Comparison of ENCODE assay signal across 10 cellular contexts in the genomic region with DNA sequence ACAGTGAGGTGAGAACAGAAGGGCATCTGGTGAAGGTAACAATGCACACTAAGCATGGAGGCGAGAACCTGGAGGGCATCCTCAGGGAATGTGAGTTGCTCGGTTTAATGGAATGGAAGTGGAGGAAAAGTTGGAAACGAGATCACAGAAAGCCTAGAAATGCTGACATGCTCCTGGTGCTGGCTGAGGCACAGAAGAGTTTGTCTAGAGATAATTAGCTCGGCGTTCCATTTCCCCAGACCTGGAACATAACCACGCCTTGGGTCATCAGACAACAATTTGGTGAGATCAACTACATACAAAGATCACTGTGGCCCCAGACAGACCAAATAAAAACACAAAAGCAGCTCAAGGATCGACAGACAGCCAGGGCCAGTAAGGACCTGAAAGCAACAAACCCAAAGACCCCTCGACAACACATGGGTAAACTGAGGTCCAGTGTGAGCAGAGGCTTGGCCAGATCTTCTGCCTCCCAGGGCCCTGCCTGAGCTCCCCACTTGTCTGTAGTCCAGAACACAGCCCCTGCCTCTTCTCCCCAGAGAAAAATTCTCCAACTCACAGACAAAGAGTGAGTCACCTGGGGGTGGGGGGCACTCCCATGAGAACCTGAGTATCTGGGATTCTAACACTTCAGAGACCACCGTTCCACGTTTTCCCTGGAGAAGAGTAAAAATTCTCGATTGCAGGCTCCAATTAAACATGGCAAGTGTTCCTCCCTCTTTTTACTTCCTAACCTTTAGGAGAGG. TPM values are rescaled to one million over a fixed set of nuclear protein-coding genes. Genes with fewer than 3 reads are reported as not detected.
DNase-seq lines count a peak whose midpoint lies in the region; FAIRE-seq and TF ChIP-seq lines count a peak whose summit lies in the region.
"Had no signal": no experiment of that assay in that cellular context is flagged by ENCODE, and none has a peak within 500 bp of the region (broad histone marks: within the 10 kb centered on the region; RNA-seq: fewer than 3 reads in every experiment).

No MANE protein-coding gene starts in this region.

- intact Hi-C loops in posterior cingulate gyrus (cut with DNase I) (loop anchor here (5.0 kb wide), 1 partner anchor 99 kb away; no protein-coding TSS in a partner anchor), vagina (cut with DNase I) (no loop called here)

- H3K27ac ChIP-seq in cingulate gyrus (ENCODE audit: low read depth, low read length) (peak overlapping the region; percentile 77), vagina (no peak overlapping the region)

- H3K36me3 Mint-ChIP-seq in activated CD4-positive, alpha-beta T cell treated with anti-CD3 and anti-CD28 coated beads, Interleukin-2, amount 10 ng/mL, durations not matched to agents 7 days and 5 days (ENCODE audit: low read depth), result no peaks in the 10 kb centered on the region

- POLR2A ChIA-PET in activated CD4-positive, alpha-beta T cell treated with anti-CD3 and anti-CD28 coated beads, Interleukin-2, amount 10 ng/mL, durations not matched to agents 7 days and 5 days (lab: Charles Lee), result no interaction called here

- no peaks in the 10 kb centered on the region for H3K36me3 ChIP-seq in vagina

- no peaks in the 10 kb centered on the region for H3K4me1 Mint-ChIP-seq in activated CD4-positive, alpha-beta T cell treated with anti-CD3 and anti-CD28 coated beads, Interleukin-2, amount 10 ng/mL, durations not matched to agents 7 days and 5 days

- no peaks in the 10 kb centered on the region for H3K27me3 ChIP-seq in vagina

- FAIRE-seq in HTR-8/SVneo (lab: Jason Lieb, UNC), result no peak

- no peaks in the 10 kb centered on the region for H3K9me3 Mint-ChIP-seq in activated CD4-positive, alpha-beta T cell treated with anti-CD3 and anti-CD28 coated beads, Interleukin-2, amount 10 ng/mL, durations not matched to agents 7 days and 5 days

- H3K27ac Mint-ChIP-seq in activated CD4-positive, alpha-beta T cell treated with anti-CD3 and anti-CD28 coated beads, Interleukin-2, amount 10 ng/mL, durations not matched to agents 7 days and 5 days, result no peak overlapping the region

- peak; percentile 19 for DNase-seq in HTR-8/SVneo (ENCODE audit: insufficient read length, low spot score)
- peak; percentile 93 for DNase-seq in kidney tubule cell (ENCODE audit: low spot score)
- peak; percentile 6 for DNase-seq in superior temporal gyrus (ENCODE audit: extremely low spot score)
- no peak for DNase-seq in activated CD4-positive, alpha-beta T cell treated with anti-CD3 and anti-CD28 coated beads, Interleukin-2, amount 10 ng/mL, durations not matched to agents 7 days and 5 days
- no peak for DNase-seq in posterior cingulate gyrus
- no peak for DNase-seq in vagina (ENCODE audit: extremely low spot score in 2 of 2)
- DNase-seq in NCI-H187 (lab: John Stamatoyannopoulos, UW), result no peak
- DNase-seq: Kasumi-1; stimulated activated CD4-positive, alpha-beta T cell treated with anti-CD3 and anti-CD28 coated beads, Interleukin-4, amount 100 ng/mL, for 24 hours had no signal

- TF ChIP-seq POLR2A in vagina (IDR thresholded peaks at IDR 0.05), result no peak

- H3K27me3 Mint-ChIP-seq in activated CD4-positive, alpha-beta T cell treated with anti-CD3 and anti-CD28 coated beads, Interleukin-2, amount 10 ng/mL, durations not matched to agents 7 days and 5 days, result no peaks in the 10 kb centered on the region

- no peak overlapping the region for H3K4me3 Mint-ChIP-seq in activated CD4-positive, alpha-beta T cell treated with anti-CD3 and anti-CD28 coated beads, Interleukin-2, amount 10 ng/mL, durations not matched to agents 7 days and 5 days

- H3K9me3 ChIP-seq in vagina, result no peaks in the 10 kb centered on the region

- no peak overlapping the region for H3K4me3 ChIP-seq in vagina

- no peak for TF ChIP-seq CTCF in vagina (IDR thresholded peaks at IDR 0.05)

- H3K4me1 ChIP-seq in vagina, result peaks cover 49% of the 10 kb centered on the region

- CTCF ChIA-PET in activated CD4-positive, alpha-beta T cell treated with anti-CD3 and anti-CD28 coated beads, Interleukin-2, amount 10 ng/mL, durations not matched to agents 7 days and 5 days (lab: Charles Lee), result interaction anchor here (1.2 kb wide), 1 partner anchor 12 kb away, joined by 3 read pairs; no protein-coding TSS in a partner anchor

RNA-seq across cellular contexts. Expression of a gene that starts 52.5 kb away (rescaled TPM):
- total RNA-seq in activated CD4-positive, alpha-beta T cell treated with anti-CD3 and anti-CD28 coated beads, Interleukin-2, amount 10 ng/mL, durations not matched to agents 7 days and 5 days, result not detected
- 20.9 TPM for total RNA-seq in vagina

Comparison
In these comparisons a context has a peak if more than half of its experiments do, and no peak if none do; other contexts are left out.
1. DNase-seq: peak in HTR-8/SVneo (single experiment), kidney tubule cell (single experiment) and superior temporal gyrus (single experiment); none in activated CD4-positive, alpha-beta T cell treated with anti-CD3 and anti-CD28 coated beads, Interleukin-2, amount 10 ng/mL, durations not matched to agents 7 days and 5 days (single experiment), posterior cingulate gyrus (0 of 10), vagina (0 of 2) and NCI-H187 (0 of 2).
2. RNA of a gene that starts 52.5 kb away (total RNA-seq): 20.9 TPM in vagina (single experiment); not detected in activated CD4-positive, alpha-beta T cell treated with anti-CD3 and anti-CD28 coated beads, Interleukin-2, amount 10 ng/mL, durations not matched to agents 7 days and 5 days; every median in the first group is over 10 times any median in the second.